23 cellular contexts compared by ENCODE assay signal in the genomic region with DNA sequence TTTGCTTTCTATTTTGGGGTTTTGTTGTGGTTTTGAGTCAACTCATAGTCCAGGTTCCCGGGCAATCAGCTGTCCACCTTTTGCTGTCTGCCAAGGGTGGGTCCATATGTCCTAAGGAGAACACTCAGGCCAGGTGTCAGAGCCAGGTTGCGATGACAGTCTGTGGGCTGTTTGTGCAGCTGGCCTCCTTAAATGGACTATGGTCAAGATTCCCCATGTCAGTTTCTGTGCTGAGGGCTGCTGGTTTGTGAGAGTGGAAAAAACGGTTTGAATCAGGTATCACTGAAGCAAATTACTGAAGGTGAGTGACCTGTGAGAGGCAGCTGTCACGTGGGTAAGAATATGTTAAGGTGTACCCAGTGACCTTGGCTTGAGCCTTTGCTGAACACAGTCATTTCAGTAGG. TPM values are rescaled to one million over a fixed set of nuclear protein-coding genes. Genes with fewer than 3 reads are reported as not detected.
A peak's percentile ranks its signal among the peaks of the same experiment; 100 is the strongest.
DNase-seq lines count a peak whose midpoint lies in the region; TF ChIP-seq lines count a peak whose summit lies in the region.
"Had no signal": no experiment of that assay in that cellular context is flagged by ENCODE, and none has a peak within 500 bp of the region (broad histone marks: within the 10 kb centered on the region; RNA-seq: fewer than 3 reads in every experiment).

No MANE protein-coding gene starts in this region.

- H3K4me1 ChIP-seq in PC-9 (replicated peaks; ENCODE audit: insufficient read depth): no peaks in the 10 kb centered on the region
- H3K4me1 ChIP-seq: right lobe of liver, SJSA1 had no signal

- POLR2A ChIA-PET in PC-9 (lab: Charles Lee; ENCODE audit: unreplicated experiment): interaction anchor here (0.6 kb wide), 1 partner anchor 34 kb away, joined by 3 read pairs; no protein-coding TSS in a partner anchor

- no peak overlapping the region for H2AFZ ChIP-seq in PC-9

- no peak overlapping the region for H3K27ac ChIP-seq in PC-9
- H3K27ac ChIP-seq: BLaER1 treated with 17β-estradiol and CSF1 and Interleukin-3, amounts not matched to agents 10 nM and 100 nM; ovary; right lobe of liver; SJSA1 had no signal

- H3K4me3 ChIP-seq in PC-9: no peak overlapping the region
- H3K4me3 ChIP-seq: BLaER1 treated with 17β-estradiol and CSF1 and Interleukin-3, amounts not matched to agents 10 nM and 100 nM; ovary; right lobe of liver; SJSA1 had no signal

- TF ChIP-seq RAD21 in Ishikawa (IDR thresholded peaks at IDR 0.05; ENCODE audit: low read depth): no peak

- 0 out of 2 replicates have a peak, but pooled peaks cover 7% of the 10 kb centered on the region for H4K20me1 ChIP-seq in PC-9 (ENCODE audit: insufficient read depth)

- no peaks in the 10 kb centered on the region for H3K9me3 Mint-ChIP-seq in endothelial cell (ENCODE audit: unreplicated experiment)
- no peaks in the 10 kb centered on the region for H3K9me3 Mint-ChIP-seq in activated naive CD8-positive, alpha-beta T cell treated with anti-CD3 and anti-CD28 coated beads for 36 hours
- H3K9me3 Mint-ChIP-seq: activated naive CD8-positive, alpha-beta T cell treated with anti-CD3 and anti-CD28 coated beads, Interleukin-2, amount 10 ng/mL, durations not matched to agents 7 days and 5 days; activated T-helper 2 cell treated with anti-CD3 and anti-CD28 coated beads, Interferon-gamma antibody, Interleukin-2, Interleukin-4, amounts not matched to agents 10 μg/mL and 5 μg/mL and 100 μg/mL, durations not matched to agents 14 hours and 24 hours and 36 hours; natural killer cell had no signal

- H3K27me3 ChIP-seq in PC-9 (ENCODE audit: insufficient read depth, low read depth): no peaks in the 10 kb centered on the region
- H3K27me3 ChIP-seq: BLaER1 treated with 17β-estradiol and CSF1 and Interleukin-3, amounts not matched to agents 10 nM and 100 nM; ovary; right lobe of liver; SJSA1 had no signal

- CTCF ChIA-PET in PC-9 (lab: Charles Lee): no interaction called here

- intact Hi-C loops in PC-9 (cut with micrococcal nuclease; ENCODE audit: unreplicated experiment): no loop called here

- TF ChIP-seq CTCF in endothelial cell (IDR thresholded peaks at IDR 0.05; ENCODE audit: unreplicated experiment): no peak
- TF ChIP-seq CTCF in PC-9 (conservative IDR thresholded peaks at IDR 0.05): no peak

- peaks cover 7% of the 10 kb centered on the region for H3K27me3 Mint-ChIP-seq in endothelial cell (ENCODE audit: unreplicated experiment)
- H3K27me3 Mint-ChIP-seq in activated naive CD8-positive, alpha-beta T cell treated with anti-CD3 and anti-CD28 coated beads for 36 hours: no peaks in the 10 kb centered on the region
- H3K27me3 Mint-ChIP-seq: activated naive CD8-positive, alpha-beta T cell treated with anti-CD3 and anti-CD28 coated beads, Interleukin-2, amount 10 ng/mL, durations not matched to agents 7 days and 5 days; type B pancreatic cell had no signal

- H3K4me1 Mint-ChIP-seq in endothelial cell (ENCODE audit: unreplicated experiment): peaks cover 4% of the 10 kb centered on the region
- peaks cover 33% of the 10 kb centered on the region for H3K4me1 Mint-ChIP-seq in activated naive CD8-positive, alpha-beta T cell treated with anti-CD3 and anti-CD28 coated beads for 36 hours

- no TSS peak for BruUV-seq in PC-9 (replicated peaks; lab: Mats Ljungman, UMichigan)

- TF ChIP-seq EP300 in Ishikawa (IDR thresholded peaks at IDR 0.05; ENCODE audit: borderline replicate concordance): no peak

- no peak overlapping the region for H3K4me2 ChIP-seq in PC-9
- H3K4me2 ChIP-seq: BLaER1 treated with 17β-estradiol and CSF1 and Interleukin-3, amounts not matched to agents 10 nM and 100 nM had no signal

- H3K27ac Mint-ChIP-seq in endothelial cell (ENCODE audit: unreplicated experiment): no peak overlapping the region
- no peak overlapping the region for H3K27ac Mint-ChIP-seq in activated naive CD8-positive, alpha-beta T cell treated with anti-CD3 and anti-CD28 coated beads for 36 hours
- H3K27ac Mint-ChIP-seq: activated naive CD8-positive, alpha-beta T cell treated with anti-CD3 and anti-CD28 coated beads, Interleukin-2, amount 10 ng/mL, durations not matched to agents 7 days and 5 days; activated T-helper 2 cell treated with anti-CD3 and anti-CD28 coated beads, Interferon-gamma antibody, Interleukin-2, Interleukin-4, amounts not matched to agents 10 μg/mL and 5 μg/mL and 100 μg/mL, durations not matched to agents 14 hours and 24 hours and 36 hours; natural killer cell; type B pancreatic cell had no signal

- H3K9me3 ChIP-seq in PC-9 (ENCODE audit: insufficient read depth, low read depth): no peaks in the 10 kb centered on the region
- H3K9me3 ChIP-seq: BLaER1 treated with 17β-estradiol and CSF1 and Interleukin-3, amounts not matched to agents 10 nM and 100 nM; ovary; right lobe of liver; SJSA1 had no signal

- H3K9me2 ChIP-seq in PC-9 (ENCODE audit: insufficient read depth): no peaks in the 10 kb centered on the region

- no peak overlapping the region for H3K4me3 Mint-ChIP-seq in endothelial cell (ENCODE audit: unreplicated experiment)
- no peak overlapping the region for H3K4me3 Mint-ChIP-seq in activated naive CD8-positive, alpha-beta T cell treated with anti-CD3 and anti-CD28 coated beads for 36 hours
- H3K4me3 Mint-ChIP-seq: activated naive CD8-positive, alpha-beta T cell treated with anti-CD3 and anti-CD28 coated beads, Interleukin-2, amount 10 ng/mL, durations not matched to agents 7 days and 5 days; natural killer cell had no signal

- H3K36me3 ChIP-seq in PC-9 (ENCODE audit: low read depth): no peaks in the 10 kb centered on the region
- H3K36me3 ChIP-seq: ovary, right lobe of liver, SJSA1 had no signal

- no peaks in the 10 kb centered on the region for H3F3A ChIP-seq in PC-9 (ENCODE audit: insufficient read depth, low read depth)

- DNase-seq in COLO668 (lab: John Stamatoyannopoulos, UW; ENCODE audit: unreplicated experiment): peak; percentile 75
- DNase-seq in SHP77 (lab: John Stamatoyannopoulos, UW): peak; percentile 64 to 73
- peak; percentile 23 for DNase-seq in left kidney (ENCODE audit: low read depth, low spot score)
- no peak for DNase-seq in endothelial cell (ENCODE audit: low spot score)
- no peak for DNase-seq in activated naive CD8-positive, alpha-beta T cell treated with anti-CD3 and anti-CD28 coated beads for 36 hours
- DNase-seq in PC-9: no peak
- no peak for DNase-seq in pons (ENCODE audit: low spot score)
- DNase-seq: activated CD4-positive, alpha-beta T cell treated with anti-CD3 and anti-CD28 coated beads for 48 hours; activated naive CD8-positive, alpha-beta T cell treated with anti-CD3 and anti-CD28 coated beads, Interleukin-2, amount 10 ng/mL, durations not matched to agents 7 days and 5 days; effector CD4-positive, alpha-beta T cell; foreskin melanocyte; GOT3; Kasumi-1; natural killer cell; ovary; right lobe of liver; stimulated activated CD4-positive, alpha-beta T cell treated with anti-CD3 and anti-CD28 coated beads, Interleukin-15, amount 100 ng/mL, for 24 hours; T-helper 2 cell had no signal

- peaks cover 26% of the 10 kb centered on the region; the same call in 1 of the 2 replicates for H3K79me2 ChIP-seq in PC-9 (ENCODE audit: low read depth)

- no peaks in the 10 kb centered on the region for H3K36me3 Mint-ChIP-seq in endothelial cell (ENCODE audit: low read depth, unreplicated experiment)
- H3K36me3 Mint-ChIP-seq in activated naive CD8-positive, alpha-beta T cell treated with anti-CD3 and anti-CD28 coated beads for 36 hours: peaks cover 7% of the 10 kb centered on the region
- H3K36me3 Mint-ChIP-seq: natural killer cell, type B pancreatic cell had no signal

TF ChIP-seq in Ishikawa, 13 proteins besides CTCF, POLR2A, EP300 and RAD21:
- TF ChIP-seq, protein P1, sequence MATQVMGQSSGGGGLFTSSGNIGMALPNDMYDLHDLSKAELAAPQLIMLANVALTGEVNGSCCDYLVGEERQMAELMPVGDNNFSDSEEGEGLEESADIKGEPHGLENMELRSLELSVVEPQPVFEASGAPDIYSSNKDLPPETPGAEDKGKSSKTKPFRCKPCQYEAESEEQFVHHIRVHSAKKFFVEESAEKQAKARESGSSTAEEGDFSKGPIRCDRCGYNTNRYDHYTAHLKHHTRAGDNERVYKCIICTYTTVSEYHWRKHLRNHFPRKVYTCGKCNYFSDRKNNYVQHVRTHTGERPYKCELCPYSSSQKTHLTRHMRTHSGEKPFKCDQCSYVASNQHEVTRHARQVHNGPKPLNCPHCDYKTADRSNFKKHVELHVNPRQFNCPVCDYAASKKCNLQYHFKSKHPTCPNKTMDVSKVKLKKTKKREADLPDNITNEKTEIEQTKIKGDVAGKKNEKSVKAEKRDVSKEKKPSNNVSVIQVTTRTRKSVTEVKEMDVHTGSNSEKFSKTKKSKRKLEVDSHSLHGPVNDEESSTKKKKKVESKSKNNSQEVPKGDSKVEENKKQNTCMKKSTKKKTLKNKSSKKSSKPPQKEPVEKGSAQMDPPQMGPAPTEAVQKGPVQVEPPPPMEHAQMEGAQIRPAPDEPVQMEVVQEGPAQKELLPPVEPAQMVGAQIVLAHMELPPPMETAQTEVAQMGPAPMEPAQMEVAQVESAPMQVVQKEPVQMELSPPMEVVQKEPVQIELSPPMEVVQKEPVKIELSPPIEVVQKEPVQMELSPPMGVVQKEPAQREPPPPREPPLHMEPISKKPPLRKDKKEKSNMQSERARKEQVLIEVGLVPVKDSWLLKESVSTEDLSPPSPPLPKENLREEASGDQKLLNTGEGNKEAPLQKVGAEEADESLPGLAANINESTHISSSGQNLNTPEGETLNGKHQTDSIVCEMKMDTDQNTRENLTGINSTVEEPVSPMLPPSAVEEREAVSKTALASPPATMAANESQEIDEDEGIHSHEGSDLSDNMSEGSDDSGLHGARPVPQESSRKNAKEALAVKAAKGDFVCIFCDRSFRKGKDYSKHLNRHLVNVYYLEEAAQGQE (IDR thresholded peaks at IDR 0.05; ENCODE audit: low read depth): no peak
- TF ChIP-seq USF1 (IDR thresholded peaks at IDR 0.05): peak; percentile 57; the same call in 1 of the 2 replicates

RNA-seq across cellular contexts. Expression of gene SNX30, which starts 33.0 kb away (rescaled TPM):
- total RNA-seq in endothelial cell (ENCODE audit: unreplicated experiment) (12.8 TPM), PC-9 (2021) (32.5 and 33.1 TPM in 2 replicates)
- total RNA-seq in activated naive CD8-positive, alpha-beta T cell treated with anti-CD3 and anti-CD28 coated beads for 36 hours: 1 to 10 TPM; 5.4 TPM

Comparison
In these comparisons a context has a peak if more than half of its experiments do, and no peak if none do; other contexts are left out.
1. DNase-seq: peak in COLO668 (single experiment), SHP77 (2 of 2) and left kidney (single experiment); none in endothelial cell (single experiment), activated naive CD8-positive, alpha-beta T cell treated with anti-CD3 and anti-CD28 coated beads for 36 hours (single experiment), PC-9 (0 of 2) and pons (single experiment).